ENCODE assay signal across 8 cellular contexts in the genomic region with DNA sequence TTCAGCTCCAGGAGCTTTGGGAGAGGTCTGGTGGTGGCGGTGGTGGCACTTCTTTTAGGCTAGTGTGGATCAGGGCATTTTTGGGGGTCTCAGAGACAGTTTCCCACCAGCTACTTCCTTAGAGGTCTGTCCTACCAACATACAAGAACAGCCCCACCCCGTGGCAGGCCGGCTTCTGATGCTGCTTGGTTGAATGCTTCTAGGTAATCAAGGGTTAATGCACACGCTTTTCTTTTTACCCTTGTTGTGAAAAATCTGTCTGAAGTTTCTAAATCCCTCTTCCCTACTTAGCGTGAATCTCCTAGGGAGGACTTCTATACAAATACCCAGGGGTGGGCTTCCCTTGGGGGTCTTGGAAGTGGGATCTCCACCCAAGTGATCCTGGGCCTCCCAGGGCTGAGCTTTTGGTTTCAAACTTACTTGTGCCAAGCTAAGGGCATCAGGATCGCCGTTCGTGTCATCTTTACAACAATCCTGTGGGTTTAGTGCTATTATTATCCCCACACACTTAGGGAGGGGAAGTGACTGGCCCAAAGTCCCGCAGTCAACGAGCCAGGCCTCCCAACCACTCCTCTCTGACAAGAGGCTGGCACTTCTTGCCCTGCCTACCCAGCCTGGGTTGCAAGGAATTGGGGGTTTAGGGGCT. TPM values are rescaled to one million over a fixed set of nuclear protein-coding genes. Genes with fewer than 3 reads are reported as not detected.
DNase-seq lines count a peak whose midpoint lies in the region; ATAC-seq and TF ChIP-seq lines count a peak whose summit lies in the region.

No MANE protein-coding gene starts in this region.

- H3K18ac ChIP-seq in trophoblast cell (ENCODE audit: low read length): no peak overlapping the region

- H3K9ac ChIP-seq in colonic mucosa (ENCODE audit: low read depth in 2 of 2, low read length in 2 of 2) (peak overlapping the region in 1 of 2 donors; percentile 71), trophoblast cell (ENCODE audit: low read length) (no peak overlapping the region)

- no peak overlapping the region for H3K23ac ChIP-seq in trophoblast cell (ENCODE audit: low read length)

- H2BK5ac ChIP-seq in trophoblast cell (ENCODE audit: low read depth, low read length, poor library complexity): no peak overlapping the region

- ATAC-seq in sciatic nerve (no peak), HG03139 (IDR thresholded peaks at IDR 0.05; ENCODE audit: unreplicated experiment) (no peak), body of pancreas (no peak)

- WGBS in trophoblast cell (ENCODE audit: extremely low coverage, insufficient coverage, insufficient read length): no CpG with 5 or more reads among the region's 10 CpGs
- 43 to 55% methylated on average over 10 of the region's 10 CpGs for WGBS in body of pancreas, 2 donors

- no peak for TF ChIP-seq POLR2A in body of pancreas (IDR thresholded peaks at IDR 0.05)

- H3K27me3 ChIP-seq in colonic mucosa (no peaks in the 10 kb centered on the region), trophoblast cell (ENCODE audit: insufficient read depth, low read length) (no peaks in the 10 kb centered on the region), body of pancreas (no peaks in the 10 kb centered on the region)

- no peak overlapping the region for H4K8ac ChIP-seq in trophoblast cell (ENCODE audit: low read depth, low read length)

- intact Hi-C loops in colonic mucosa (cut with DNase I): no loop called here
- intact Hi-C loops in sciatic nerve (cut with DNase I): no loop called here
- intact Hi-C loops in body of pancreas (cut with DNase I): no loop called here

- TF ChIP-seq CTCF in GM10248 (IDR thresholded peaks at IDR 0.05; ENCODE audit: control extremely low read depth, extremely low read depth, low read depth, missing control alignments) (peak; percentile 55), colonic mucosa (IDR thresholded peaks at IDR 0.05) (no peak), body of pancreas (IDR thresholded peaks at IDR 0.05) (no peak)

- H3K4me2 ChIP-seq in trophoblast cell (ENCODE audit: low read length): peak overlapping the region; percentile 82

- no peak overlapping the region for H2BK12ac ChIP-seq in trophoblast cell (ENCODE audit: low read length)

- POLR2A ChIA-PET in GM10248 (lab: Yijun Ruan, JAX): interaction anchor here (0.9 to 1.4 kb wide), 2 partner anchors 8 to 13 kb away, joined by 3 to 4 read pairs; no protein-coding TSS in a partner anchor

- H4K12ac ChIP-seq in trophoblast cell (ENCODE audit: low read depth, low read length): no peak overlapping the region

- H3K4me1 ChIP-seq in colonic mucosa (peaks cover 8% of the 10 kb centered on the region), trophoblast cell (ENCODE audit: control insufficient read depth in 1 of 2, insufficient read depth in 2 of 2, low read length in 2 of 2) (peaks cover 10 to 33% of the 10 kb centered on the region in 2 experiments), body of pancreas (peaks cover 25% of the 10 kb centered on the region)

- H2BK120ac ChIP-seq in trophoblast cell (ENCODE audit: insufficient read depth, low read length, poor library complexity): no peak overlapping the region

- no peaks in the 10 kb centered on the region for H3K36me3 ChIP-seq in colonic mucosa
- H3K36me3 ChIP-seq in trophoblast cell (ENCODE audit: control insufficient read depth in 1 of 2, insufficient read depth in 2 of 2, low read length in 2 of 2): peaks cover 0 to 2% of the 10 kb centered on the region in 2 experiments
- H3K36me3 ChIP-seq in body of pancreas (replicated peaks in 1 of 2; ENCODE audit: insufficient read depth in 1 of 2, low read depth in 2 of 2): no peaks in the 10 kb centered on the region

- H2AK5ac ChIP-seq in trophoblast cell (ENCODE audit: low read length): peak overlapping the region; percentile 39

- no peak overlapping the region for H3K14ac ChIP-seq in trophoblast cell (ENCODE audit: low read length)

- peak overlapping the region; percentile 66 for H4K91ac ChIP-seq in trophoblast cell (ENCODE audit: low read depth, low read length)

- H3K4ac ChIP-seq in trophoblast cell (ENCODE audit: low read depth, low read length): no peak overlapping the region

- H3K79me1 ChIP-seq in trophoblast cell (ENCODE audit: low read length): peaks cover 17% of the 10 kb centered on the region

- H3K9me3 ChIP-seq in colonic mucosa (no peaks in the 10 kb centered on the region), trophoblast cell (ENCODE audit: insufficient read depth, low read depth, low read length) (peaks cover 3% of the 10 kb centered on the region), body of pancreas (no peaks in the 10 kb centered on the region)

- H3K4me3 ChIP-seq in colonic mucosa (peak overlapping the region; percentile 84), trophoblast cell (ENCODE audit: low read depth, low read length) (no peak overlapping the region), body of pancreas (no peak overlapping the region)

- H3K27ac ChIP-seq in colonic mucosa (no peak overlapping the region), trophoblast cell (ENCODE audit: low read depth, low read length) (no peak overlapping the region), body of pancreas (no peak overlapping the region)

- peaks cover 9% of the 10 kb centered on the region for H3K79me2 ChIP-seq in trophoblast cell (ENCODE audit: control insufficient read depth, insufficient read depth, low read length, poor library complexity)

- DNase-seq in GM10248 (ENCODE audit: extremely low spot score) (no peak), NAMALWA (ENCODE audit: low spot score) (peak; percentile 86), colonic mucosa (no peak), trophoblast cell (no peak), sciatic nerve (ENCODE audit: low spot score) (no peak), body of pancreas (no peak), NCI-H524 treated with DMSO at 0.1 percent for 48 hours (lab: John Stamatoyannopoulos, UW) (no peak)

- H2AFZ ChIP-seq in trophoblast cell (ENCODE audit: insufficient read depth, low read length, poor library complexity): no peak overlapping the region

- CTCF ChIA-PET in GM10248 (lab: Yijun Ruan, JAX): interaction anchor here (0.8 to 4.4 kb wide), 11 partner anchors 8 to 162 kb away, joined by 3 to 23 read pairs (median 5); a partner anchor contains a TSS

RNA-seq across cellular contexts. Expression of a gene that starts 1.7 kb away (rescaled TPM):
- total RNA-seq in colonic mucosa: 1 to 10 TPM; 3.1 to 5.0 TPM
- polyA plus RNA-seq in trophoblast cell (2013): 64.0 and 68.7 TPM in 2 replicates
- total RNA-seq in sciatic nerve: 9.9 TPM
- 1 to 10 TPM; 1.0 to 6.3 TPM for total RNA-seq in body of pancreas
